ENCODE assay signal across 9 cellular contexts in the genomic region with DNA sequence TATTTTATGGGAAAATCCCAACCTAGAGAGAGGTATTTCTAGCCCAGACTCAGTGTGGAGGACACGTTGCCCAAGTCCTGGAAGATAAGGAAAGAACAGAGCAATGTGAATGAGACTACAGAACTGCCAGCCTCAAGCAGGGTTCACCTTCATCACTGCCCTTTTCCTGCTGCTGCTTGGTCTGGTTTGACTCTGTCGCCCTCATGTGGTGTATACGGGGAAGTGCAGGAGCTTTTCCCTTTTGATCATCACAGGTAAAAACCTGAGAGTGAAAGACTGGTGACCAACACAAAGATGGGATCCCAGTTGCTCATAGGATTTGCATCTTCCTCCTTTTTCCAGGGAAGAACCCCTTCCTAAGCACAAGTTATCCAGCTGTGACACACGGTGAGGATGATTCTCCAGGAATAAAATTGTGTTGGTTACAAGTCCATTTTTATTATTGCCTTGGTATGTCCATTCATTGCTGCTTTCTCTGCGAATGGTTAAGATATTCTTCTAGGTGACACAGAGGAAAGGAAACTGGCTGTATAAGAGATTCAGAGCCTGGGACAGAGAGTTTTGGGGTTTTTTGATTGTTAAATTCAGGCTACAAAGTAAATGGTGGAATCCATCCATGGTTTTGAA.
A peak's percentile ranks its signal among the peaks of the same experiment; 100 is the strongest.
DNase-seq lines count a peak whose midpoint lies in the region; ATAC-seq, FAIRE-seq and TF ChIP-seq lines count a peak whose summit lies in the region.
"Had no signal": no experiment of that assay in that cellular context is flagged by ENCODE, and none has a peak within 500 bp of the region (broad histone marks: within the 10 kb centered on the region; RNA-seq: fewer than 3 reads in every experiment).

No MANE protein-coding gene starts in this region.

- peak; percentile 62 for ATAC-seq in stimulated activated naive CD8-positive, alpha-beta T cell treated with anti-CD3 and anti-CD28 coated beads, Interleukin-15, Interleukin-2, amounts not matched to agents 100 U/mL and 50 U/mL, for 24 hours
- no peak for ATAC-seq in GM19324 (IDR thresholded peaks at IDR 0.05; ENCODE audit: low FRiP score, unreplicated experiment)

- H2BK5ac ChIP-seq in H1 (ENCODE audit: low read depth, low read length), result no peak overlapping the region
- H2BK5ac ChIP-seq in mesendoderm (ENCODE audit: low read length), result no peak overlapping the region

- no peak overlapping the region for H4K91ac ChIP-seq in H1 (replicated peaks; ENCODE audit: insufficient read length, low read length)

- H3K79me1 ChIP-seq in H1 (ENCODE audit: low read depth, low read length), result no peaks in the 10 kb centered on the region
- H3K79me1 ChIP-seq in mesendoderm (ENCODE audit: low read length), result no peaks in the 10 kb centered on the region

- CTCF ChIA-PET in HEK293T (lab: Yijun Ruan, JAX) (interaction anchor here (0.5 to 2.0 kb wide), 10 partner anchors 11 to 1218 kb away, joined by 3 to 18 read pairs (median 4); no protein-coding TSS in a partner anchor), H1 (lab: Charles Lee; ENCODE audit: partially characterized antibody) (interaction anchor here (0.6 to 11.2 kb wide), 29 partner anchors 10 to 356 kb away, joined by 3 to 166 read pairs (median 5); partner anchors contain the start of genes CEPT1, DRAM2 and KCNA10)

- WGBS in H1 (ENCODE audit: extremely low coverage in 1 of 2, insufficient coverage in 1 of 2, insufficient read length in 1 of 2, insufficient replicate concordance in 2 of 2, low coverage in 1 of 2, low lambda C conversion rate in 2 of 2, missing lambda C conversion rate in 1 of 2), 2 experiments, result 2% methylated on average over 5 of the region's 5 CpGs; no CpG with 5 or more reads in 1 of the 2 experiments
- no CpG with 5 or more reads among the region's 5 CpGs for WGBS in mesendoderm (ENCODE audit: extremely low coverage, insufficient coverage, low lambda C conversion rate)

- H4K5ac ChIP-seq in H1 (ENCODE audit: insufficient read length, low read depth, low read length) (no peak overlapping the region), mesendoderm (ENCODE audit: low read length) (no peak overlapping the region)

- H3K56ac ChIP-seq in H1 (replicated peaks; ENCODE audit: insufficient read length, low read depth, low read length), result no peak overlapping the region
- no peak overlapping the region for H3K56ac ChIP-seq in mesendoderm (ENCODE audit: low read length)

- no peak overlapping the region for H2BK20ac ChIP-seq in H1 (ENCODE audit: low read length)

- no peak overlapping the region for H2AK5ac ChIP-seq in H1 (ENCODE audit: low read depth, low read length)
- no peak overlapping the region for H2AK5ac ChIP-seq in mesendoderm (ENCODE audit: low read length)

- no peak for TF ChIP-seq POLR2A in H1 (IDR thresholded peaks at IDR 0.05; ENCODE audit: control extremely low read depth in 1 of 2, low read depth in 2 of 2, low read length in 2 of 2)

- H3K27ac ChIP-seq in H1 (ENCODE audit: low read depth, low read length) (no peak overlapping the region), mesendoderm (ENCODE audit: low read depth, low read length) (no peak overlapping the region)
- H3K27ac ChIP-seq: skin epidermis had no signal

- H3K4me1 ChIP-seq in H1 (replicated peaks in 1 of 4; ENCODE audit: control insufficient read depth in 3 of 4, insufficient read depth in 4 of 4, low read length in 3 of 4) (peaks cover 0 to 2% (median 0%) of the 10 kb centered on the region in 4 experiments; a peak in 1 of 7 replicates), mesendoderm (ENCODE audit: control insufficient read depth, low read depth, low read length) (peaks cover 2% of the 10 kb centered on the region)

- POLR2A ChIA-PET in HEK293T (lab: Yijun Ruan, JAX), result no interaction called here
- POLR2A ChIA-PET in H1 (lab: Charles Lee; ENCODE audit: partially characterized antibody), result no interaction called here

- TF ChIP-seq RAD21 in H1 (IDR thresholded peaks at IDR 0.05 in 1 of 2, conservative IDR thresholded peaks at IDR 0.05 in 1 of 2; ENCODE audit: low read depth in 2 of 2, low read length in 2 of 2), result peak; percentile 97 to 98

- no peak overlapping the region for H3K18ac ChIP-seq in H1 (ENCODE audit: extremely low read depth, low read length)
- no peak overlapping the region for H3K18ac ChIP-seq in mesendoderm (ENCODE audit: low read length)

- H3K4me1 Mint-ChIP-seq in CD14-positive monocyte, result peaks cover 22% of the 10 kb centered on the region

- H3K4me3 Mint-ChIP-seq in CD14-positive monocyte, result no peak overlapping the region

- H3K27me3 Mint-ChIP-seq in CD14-positive monocyte (ENCODE audit: low read depth in 3 of 3), result peaks cover 0 to 9% (median 2%) of the 10 kb centered on the region in 3 donors

- H2AFZ ChIP-seq in H1 (ENCODE audit: low read length), result no peak overlapping the region

- H4K20me1 ChIP-seq in H1 (replicated peaks in 1 of 2; ENCODE audit: control insufficient read depth in 1 of 2, insufficient read depth in 2 of 2, low read length in 2 of 2), result no peaks in the 10 kb centered on the region

- H3K23ac ChIP-seq in H1 (ENCODE audit: insufficient read length), result no peak overlapping the region
- no peak overlapping the region for H3K23ac ChIP-seq in mesendoderm (ENCODE audit: low read length)

- H3K23me2 ChIP-seq in H1 (ENCODE audit: low read depth, low read length), result no peaks in the 10 kb centered on the region

- H3K9me3 ChIP-seq in H1 (ENCODE audit: insufficient read depth in 2 of 2, low read depth in 1 of 2, low read length in 1 of 2), result peaks cover 0 to 3% of the 10 kb centered on the region in 2 experiments; a peak in 1 of 4 replicates

- H3K4ac ChIP-seq in H1 (replicated peaks; ENCODE audit: insufficient read length, low read depth, low read length) (no peak overlapping the region), mesendoderm (ENCODE audit: low read depth, low read length) (no peak overlapping the region)

- TF ChIP-seq CTCF in CD14-positive monocyte (IDR thresholded peaks at IDR 0.05) (peak; percentile 96), H1 (IDR thresholded peaks at IDR 0.05; ENCODE audit: control extremely low read depth in 1 of 3, insufficient read depth in 1 of 3, low read depth in 1 of 3, low read length in 3 of 3) (peak; percentile 79 to 96 (median 92))

- peak; percentile 87 for FAIRE-seq in H1 (lab: Jason Lieb, UNC)

- H3K9ac ChIP-seq in H1 (replicated peaks in 1 of 4; ENCODE audit: extremely low read depth in 1 of 4, low read depth in 3 of 4, low read length in 3 of 4) (no peak overlapping the region), mesendoderm (ENCODE audit: low read length) (no peak overlapping the region)

- H3K79me2 ChIP-seq in H1 (ENCODE audit: control insufficient read depth in 1 of 2, insufficient read depth in 2 of 2, low read length in 2 of 2) (no peaks in the 10 kb centered on the region), mesendoderm (ENCODE audit: control insufficient read depth, insufficient read depth, low read length) (no peaks in the 10 kb centered on the region)

- H3K27me3 ChIP-seq in H1 (replicated peaks in 1 of 4; ENCODE audit: control insufficient read depth in 3 of 4, extremely low read depth in 1 of 4, insufficient read depth in 3 of 4, low read length in 3 of 4) (peaks cover 0 to 2% (median 1%) of the 10 kb centered on the region in 4 experiments; a peak in 4 of 7 replicates), mesendoderm (ENCODE audit: insufficient read depth, low read length, poor library complexity) (no peaks in the 10 kb centered on the region)

- peaks cover 0 to 6% (median 3%) of the 10 kb centered on the region in 7 donors for H3K9me3 Mint-ChIP-seq in CD14-positive monocyte

- intact Hi-C loops in CD14-positive monocyte (cut with micrococcal nuclease), result loop anchor here (1.0 to 5.0 kb wide), 2 partner anchors 166 to 259 kb away; no protein-coding TSS in a partner anchor

- H2BK12ac ChIP-seq in H1 (ENCODE audit: low read depth, low read length), result no peak overlapping the region

- H3K4me3 ChIP-seq in H1 (ENCODE audit: extremely low read depth in 1 of 4, insufficient read depth in 2 of 4, low read depth in 3 of 4, low read length in 4 of 4), result no peak overlapping the region
- no peak overlapping the region for H3K4me3 ChIP-seq in mesendoderm (ENCODE audit: low read length)
- H3K4me3 ChIP-seq: skin epidermis had no signal

- DNase-seq in CD14-positive monocyte (ENCODE audit: low spot score) (peak; percentile 57), HEK293T (ENCODE audit: extremely low spot score) (peak; percentile 77), NCI-H748 (lab: John Stamatoyannopoulos, UW; ENCODE audit: unreplicated experiment) (peak; percentile 53), H1 (ENCODE audit: low read depth in 1 of 2, low spot score in 2 of 2) (peak in 1 of 2 experiments; percentile 53), mesendoderm (peak; percentile 74)
- peak; percentile 29 to 48 for DNase-seq in activated CD4-positive, alpha-beta T cell treated with anti-CD3 and anti-CD28 coated beads, Interleukin-2, amount 50 U/mL, for 48 hours
- peak; percentile 38 for DNase-seq in stimulated activated naive CD8-positive, alpha-beta T cell treated with anti-CD3 and anti-CD28 coated beads, Interleukin-15, Interleukin-2, amounts not matched to agents 100 U/mL and 50 U/mL, for 24 hours

- H3K27ac Mint-ChIP-seq in CD14-positive monocyte, result no peak overlapping the region

- no peaks in the 10 kb centered on the region for H3K36me3 Mint-ChIP-seq in CD14-positive monocyte

- H2BK120ac ChIP-seq in H1 (replicated peaks; ENCODE audit: low read depth, low read length), result no peak overlapping the region
- no peak overlapping the region for H2BK120ac ChIP-seq in mesendoderm (ENCODE audit: low read depth, low read length)

- no peak overlapping the region for H3K14ac ChIP-seq in H1 (ENCODE audit: insufficient read length)

- H2BK15ac ChIP-seq in H1 (ENCODE audit: low read length), result no peak overlapping the region
- H2BK15ac ChIP-seq in mesendoderm (replicated peaks; ENCODE audit: low read depth), result no peak overlapping the region

- H3K4me2 ChIP-seq in H1 (ENCODE audit: insufficient read depth in 1 of 2, low read depth in 2 of 2, low read length in 2 of 2) (no peak overlapping the region), mesendoderm (ENCODE audit: low read length) (no peak overlapping the region)

- no peak for TF ChIP-seq EP300 in H1 (IDR thresholded peaks at IDR 0.05; ENCODE audit: borderline replicate concordance in 1 of 2, low read depth in 2 of 2, low read length in 2 of 2)

- H3K36me3 ChIP-seq in H1 (ENCODE audit: control insufficient read depth in 2 of 4, insufficient read depth in 4 of 4, low read length in 3 of 4), result no peaks in the 10 kb centered on the region
- no peaks in the 10 kb centered on the region for H3K36me3 ChIP-seq in mesendoderm (ENCODE audit: control insufficient read depth, insufficient read depth, low read length)

- H4K8ac ChIP-seq in H1 (ENCODE audit: extremely low read depth, insufficient read depth, low read length) (no peak overlapping the region), mesendoderm (ENCODE audit: low read depth, low read length) (no peak overlapping the region)

TF ChIP-seq in HEK293T, 16 proteins besides CTCF, POLR2A, EP300 and RAD21 (continues in another document):
- TF ChIP-seq SP1 (IDR thresholded peaks at IDR 0.05), result no peak
- TF ChIP-seq FOXA1 (IDR thresholded peaks at IDR 0.05), result no peak
- TF ChIP-seq LEF1 (IDR thresholded peaks at IDR 0.05; ENCODE audit: borderline replicate concordance), result no peak
